ENCODE assay signal across 21 cellular contexts in genomic region chr2:96920801-96921560, GRCh38. TPM values are rescaled to one million over a fixed set of nuclear protein-coding genes. Genes with fewer than 3 reads are reported as not detected.
A peak's percentile ranks its signal among the peaks of the same experiment; 100 is the strongest.
DNase-seq lines count a peak whose midpoint lies in the region; ATAC-seq and TF ChIP-seq lines count a peak whose summit lies in the region.
"Had no signal": no experiment of that assay in that cellular context is flagged by ENCODE, and none has a peak within 500 bp of the region (broad histone marks: within the 10 kb centered on the region; RNA-seq: fewer than 3 reads in every experiment).

No MANE protein-coding gene starts in this region.

- H3K36me3 ChIP-seq in Caco-2 (ENCODE audit: control insufficient read depth, insufficient read depth, low read length) (no peaks in the 10 kb centered on the region), osteoblast (ENCODE audit: insufficient read depth, low read length) (no peaks in the 10 kb centered on the region)
- no peaks in the 10 kb centered on the region for H3K36me3 ChIP-seq in CD4-positive, alpha-beta memory T cell (ENCODE audit: insufficient read depth, low read length)

- CTCF ChIA-PET in Caco-2 (lab: Charles Lee), result no interaction called here
- CTCF ChIA-PET in CD4-positive, alpha-beta memory T cell (lab: Charles Lee; ENCODE audit: partially characterized antibody), result interaction anchor here (0.9 to 2.0 kb wide), 3 partner anchors 50 to 63 kb away, joined by 3 to 8 read pairs (median 3); partner anchors contain the start of gene ANKRD39

- H3K9me3 Mint-ChIP-seq in activated naive CD4-positive, alpha-beta T cell treated with anti-CD3 and anti-CD28 coated beads, Interleukin-2, amount 50 U/mL, for 24 hours, result no peaks in the 10 kb centered on the region
- H3K9me3 Mint-ChIP-seq in Caco-2 (ENCODE audit: unreplicated experiment), result no peaks in the 10 kb centered on the region
- no peaks in the 10 kb centered on the region for H3K9me3 Mint-ChIP-seq in central memory CD8-positive, alpha-beta T cell
- H3K9me3 Mint-ChIP-seq in CD4-positive, alpha-beta memory T cell, result peaks cover 0 to 18% (median 16%) of the 10 kb centered on the region in 8 donors

- H3K27me3 ChIP-seq in Caco-2 (replicated peaks; ENCODE audit: control insufficient read depth, insufficient read depth, low read length) (no peaks in the 10 kb centered on the region), osteoblast (ENCODE audit: insufficient read depth, low read length) (peaks cover 13% of the 10 kb centered on the region)
- no peaks in the 10 kb centered on the region for H3K27me3 ChIP-seq in CD4-positive, alpha-beta memory T cell (ENCODE audit: insufficient read depth, low read length)
- H3K27me3 ChIP-seq: BLaER1 had no signal

- peaks cover 14% of the 10 kb centered on the region for H3K36me3 Mint-ChIP-seq in activated naive CD4-positive, alpha-beta T cell treated with anti-CD3 and anti-CD28 coated beads, Interleukin-2, amount 50 U/mL, for 24 hours
- no peaks in the 10 kb centered on the region for H3K36me3 Mint-ChIP-seq in Caco-2 (ENCODE audit: insufficient read depth, unreplicated experiment)
- H3K36me3 Mint-ChIP-seq in central memory CD8-positive, alpha-beta T cell (ENCODE audit: insufficient read depth), result peaks cover 4% of the 10 kb centered on the region
- peaks cover 0 to 5% of the 10 kb centered on the region in 2 donors for H3K36me3 Mint-ChIP-seq in CD4-positive, alpha-beta memory T cell

- no peak overlapping the region for H3K4me3 ChIP-seq in Caco-2 (ENCODE audit: low read depth, low read length)
- H3K4me3 ChIP-seq in osteoblast (ENCODE audit: insufficient read depth, low read length), result no peak overlapping the region
- H3K4me3 ChIP-seq in CD4-positive, alpha-beta memory T cell (ENCODE audit: low read length in 2 of 2), result no peak overlapping the region
- H3K4me3 ChIP-seq: A549, BLaER1 had no signal

- no peaks in the 10 kb centered on the region for H3K27me3 Mint-ChIP-seq in activated naive CD4-positive, alpha-beta T cell treated with anti-CD3 and anti-CD28 coated beads, Interleukin-2, amount 50 U/mL, for 24 hours
- H3K27me3 Mint-ChIP-seq in Caco-2 (ENCODE audit: insufficient read depth, unreplicated experiment), result no peaks in the 10 kb centered on the region
- no peaks in the 10 kb centered on the region for H3K27me3 Mint-ChIP-seq in central memory CD8-positive, alpha-beta T cell
- H3K27me3 Mint-ChIP-seq in CD4-positive, alpha-beta memory T cell, result no peaks in the 10 kb centered on the region

- no peak for DNase-seq in activated naive CD4-positive, alpha-beta T cell (lab: John Stamatoyannopoulos, UW)
- DNase-seq in Caco-2, result no peak
- no peak for DNase-seq in central memory CD8-positive, alpha-beta T cell (ENCODE audit: low spot score in 2 of 2)
- peak; percentile 42 for DNase-seq in osteoblast (ENCODE audit: insufficient read length, low spot score, missing footprints)
- no peak for DNase-seq in CD4-positive, alpha-beta memory T cell
- DNase-seq in NOMO-1 treated with dmso at 0.1 percent for 144 hours (lab: John Stamatoyannopoulos, UW; ENCODE audit: unreplicated experiment), result no peak
- DNase-seq: DMS 273 treated with DMSO at 0.1 percent for 48 hours, DND-41, GOT3, KG1, MV-4-11, NCI-H1694 treated with DMSO at 0.1 percent for 48 hours, NCI-H510A, NCI-H82, SHP77 treated with DMSO at 0.1 percent for 48 hours, SK-N-SH had no signal

- no peaks in the 10 kb centered on the region for H3K9me3 ChIP-seq in Caco-2
- H3K9me3 ChIP-seq in osteoblast (ENCODE audit: low read depth, low read length), result peaks cover 6% of the 10 kb centered on the region
- H3K9me3 ChIP-seq in CD4-positive, alpha-beta memory T cell (ENCODE audit: control insufficient read depth in 1 of 2, low read length in 2 of 2), result peaks cover 0 to 4% of the 10 kb centered on the region in 2 donors
- H3K9me3 ChIP-seq: SK-N-SH had no signal

- peaks cover 24% of the 10 kb centered on the region for H3K4me1 ChIP-seq in Caco-2
- H3K4me1 ChIP-seq in osteoblast (ENCODE audit: insufficient read depth, low read length), result no peaks in the 10 kb centered on the region
- peaks cover 44% of the 10 kb centered on the region for H3K4me1 ChIP-seq in CD4-positive, alpha-beta memory T cell (ENCODE audit: insufficient read depth, low read length)
- H3K4me1 ChIP-seq: A549 had no signal

- no TSS peak for BruUV-seq in Caco-2 (replicated peaks; lab: Mats Ljungman, UMichigan)

- POLR2A ChIA-PET in Caco-2 (lab: Charles Lee), result no interaction called here
- POLR2A ChIA-PET in CD4-positive, alpha-beta memory T cell (lab: Charles Lee; ENCODE audit: partially characterized antibody), result interaction anchor here (0.7 to 1.6 kb wide), 6 partner anchors 16 to 63 kb away, joined by 3 to 7 read pairs (median 4); partner anchors contain the start of gene ANKRD39

- no peak overlapping the region for H3K4me2 ChIP-seq in osteoblast (ENCODE audit: insufficient read depth, low read length)
- H3K4me2 ChIP-seq: A549, BLaER1, SK-N-SH had no signal

- H3K79me2 ChIP-seq in osteoblast (ENCODE audit: insufficient read depth, low read length), result no peaks in the 10 kb centered on the region

- intact Hi-C loops in Caco-2 (cut with micrococcal nuclease; ENCODE audit: unreplicated experiment), result no loop called here
- intact Hi-C loops in CD4-positive, alpha-beta memory T cell (cut with micrococcal nuclease), result no loop called here

- TF ChIP-seq CTCF in Caco-2 (IDR thresholded peaks at IDR 0.05; ENCODE audit: insufficient read depth in 1 of 2, low read depth in 1 of 2, low read length in 1 of 2, severe bottlenecking in 1 of 2, unreplicated experiment in 1 of 2), result no peak
- no peak for TF ChIP-seq CTCF in osteoblast (IDR thresholded peaks at IDR 0.05; ENCODE audit: extremely low read depth, low read depth, low read length)

- ATAC-seq in central memory CD8-positive, alpha-beta T cell (replicated peaks; ENCODE audit: extremely low read depth, poor library complexity, severe bottlenecking), result no peak
- ATAC-seq in esophagus mucosa, result no peak
- ATAC-seq: A549, HepG2 had no signal

- H3K4me1 Mint-ChIP-seq in activated naive CD4-positive, alpha-beta T cell treated with anti-CD3 and anti-CD28 coated beads, Interleukin-2, amount 50 U/mL, for 24 hours, result peaks cover 74% of the 10 kb centered on the region
- H3K4me1 Mint-ChIP-seq in Caco-2 (ENCODE audit: low read depth, unreplicated experiment), result peaks cover 36% of the 10 kb centered on the region
- H3K4me1 Mint-ChIP-seq in central memory CD8-positive, alpha-beta T cell, result peaks cover 47% of the 10 kb centered on the region
- peaks cover 27 to 77% (median 53%) of the 10 kb centered on the region in 4 donors for H3K4me1 Mint-ChIP-seq in CD4-positive, alpha-beta memory T cell

- peak overlapping the region; percentile 25 for H3K27ac Mint-ChIP-seq in activated naive CD4-positive, alpha-beta T cell treated with anti-CD3 and anti-CD28 coated beads, Interleukin-2, amount 50 U/mL, for 24 hours
- H3K27ac Mint-ChIP-seq in Caco-2 (ENCODE audit: unreplicated experiment), result peak overlapping the region; percentile 28
- H3K27ac Mint-ChIP-seq in central memory CD8-positive, alpha-beta T cell (ENCODE audit: low read depth), result peak overlapping the region; percentile 47
- peak overlapping the region in 3 of 7 donors; percentile 33 to 76 (median 71) for H3K27ac Mint-ChIP-seq in CD4-positive, alpha-beta memory T cell

- H3K27ac ChIP-seq in osteoblast (ENCODE audit: low read depth, low read length), result no peak overlapping the region
- no peak overlapping the region for H3K27ac ChIP-seq in CD4-positive, alpha-beta memory T cell (ENCODE audit: low read depth, low read length)
- H3K27ac ChIP-seq: A549, BLaER1 had no signal

- no peak overlapping the region for H2AFZ ChIP-seq in osteoblast (ENCODE audit: low read length)

- H4K20me1 ChIP-seq in osteoblast (ENCODE audit: insufficient read depth, low read length), result no peaks in the 10 kb centered on the region
- H4K20me1 ChIP-seq: BLaER1 had no signal

- H3K4me3 Mint-ChIP-seq in activated naive CD4-positive, alpha-beta T cell treated with anti-CD3 and anti-CD28 coated beads, Interleukin-2, amount 50 U/mL, for 24 hours, result no peak overlapping the region
- H3K4me3 Mint-ChIP-seq in Caco-2 (ENCODE audit: unreplicated experiment), result no peak overlapping the region
- no peak overlapping the region for H3K4me3 Mint-ChIP-seq in central memory CD8-positive, alpha-beta T cell
- H3K4me3 Mint-ChIP-seq in CD4-positive, alpha-beta memory T cell, result no peak overlapping the region

RNA-seq across cellular contexts. Expression of gene SEMA4C, which starts 51.1 kb away (rescaled TPM):
- total RNA-seq in Caco-2 (2022), result 29.9 and 31.4 TPM in 2 replicates
- 28.0 and 29.7 TPM in 2 replicates for total RNA-seq in osteoblast
- 10 to 100 TPM; 72.6 to 77.0 TPM for total RNA-seq in CD4-positive, alpha-beta memory T cell
- 1 to 10 TPM; 2.3 to 8.1 TPM for polyA plus RNA-seq in CD4-positive, alpha-beta memory T cell
- total RNA-seq in esophagus mucosa, result 14.9 TPM
